Comparison of ENCODE assay signal across 22 cellular contexts in the genomic region with DNA sequence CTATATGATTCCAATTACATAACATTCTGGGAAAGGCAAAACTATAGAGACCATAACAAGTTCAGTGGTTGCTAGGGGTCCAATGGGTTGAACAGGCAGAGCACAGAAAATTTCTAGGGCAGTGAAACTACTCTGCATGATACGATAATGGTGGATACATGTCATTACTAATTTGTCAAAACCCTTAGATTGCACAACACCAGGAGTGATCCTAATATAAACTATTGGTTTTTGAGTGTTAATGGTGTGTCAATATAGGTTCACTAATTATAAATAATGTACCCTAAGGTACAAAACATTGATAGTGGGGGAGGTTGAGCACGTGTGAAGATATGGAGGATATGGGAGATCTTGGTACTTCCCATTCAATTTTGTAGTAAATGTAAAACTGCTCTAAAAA. TPM values are rescaled to one million over a fixed set of nuclear protein-coding genes. Genes with fewer than 3 reads are reported as not detected.
"Had no signal": no experiment of that assay in that cellular context is flagged by ENCODE, and none has a peak within 500 bp of the region (broad histone marks: within the 10 kb centered on the region; RNA-seq: fewer than 3 reads in every experiment).

No MANE protein-coding gene starts in this region.

- H3K27ac ChIP-seq: KMS-11, RWPE1 had no signal

- H3K9ac ChIP-seq: KMS-11, SK-N-SH had no signal

- DNase-seq: Kasumi-1, MM.1S, NCI-H1092 treated with DMSO at 0.1 percent for 48 hours, NCI-H1436, NCI-H187, NCI-H2029, NCI-H2081 treated with DMSO at 0.1 percent for 48 hours, NCI-H2171, NCI-H226, NCI-H446, NCI-H510A, NCI-H524 treated with DMSO at 0.1 percent for 48 hours, NCI-H774, PC-3, SHP77, SK-N-SH had no signal

- H3K9me3 ChIP-seq: SK-N-SH had no signal

- H3K4me2 ChIP-seq: KMS-11, SK-N-SH had no signal

- ATAC-seq: Panc1, PC-3 had no signal

RNA-seq across cellular contexts. Expression of gene PLN, which starts 42.4 kb away (rescaled TPM):
- total RNA-seq: HT-29, OCI-LY7, PC-3, SK-MEL-5 had no signal
- polyA plus RNA-seq: SK-N-SH had no signal
